14 cellular contexts compared by ENCODE assay signal in the genomic region with DNA sequence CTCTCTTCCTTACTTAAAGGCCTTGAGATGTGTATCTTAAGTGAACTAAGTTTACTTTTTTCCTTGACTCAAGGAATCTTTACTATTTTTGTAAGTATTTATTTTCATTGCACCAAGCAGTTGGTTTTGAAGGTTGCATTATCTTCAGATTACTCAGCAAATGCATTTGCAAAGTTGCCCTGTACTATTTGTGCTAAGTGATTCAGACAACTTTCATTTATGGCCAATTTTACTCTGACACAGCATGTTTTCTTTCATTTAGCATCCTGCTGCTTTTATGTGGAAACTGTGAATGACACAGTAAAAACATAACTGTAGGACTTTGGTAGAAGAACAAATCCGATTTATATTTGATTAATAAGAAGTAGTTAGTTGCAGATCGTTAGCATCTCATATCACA.
A peak's percentile ranks its signal among the peaks of the same experiment; 100 is the strongest.
DNase-seq lines count a peak whose midpoint lies in the region; ATAC-seq, FAIRE-seq and TF ChIP-seq lines count a peak whose summit lies in the region.
"Had no signal": no experiment of that assay in that cellular context is flagged by ENCODE, and none has a peak within 500 bp of the region (broad histone marks: within the 10 kb centered on the region; RNA-seq: fewer than 3 reads in every experiment).

No MANE protein-coding gene starts in this region.

- H3K27me3 Mint-ChIP-seq in astrocyte (ENCODE audit: low read depth, unreplicated experiment) = no peaks in the 10 kb centered on the region

- intact Hi-C loops in left ventricle myocardium superior (cut with micrococcal nuclease) = no loop called here
- intact Hi-C loops in cardiac septum (cut with DNase I) = no loop called here

- peak overlapping the region; percentile 96 for H3K27ac ChIP-seq in astrocyte (ENCODE audit: low read depth, low read length)
- H3K27ac ChIP-seq: body of pancreas had no signal

- no peak overlapping the region for H2AFZ ChIP-seq in astrocyte (ENCODE audit: low read depth, low read length)

- no peak overlapping the region for H3K4me3 Mint-ChIP-seq in astrocyte (ENCODE audit: unreplicated experiment)
- H3K4me3 Mint-ChIP-seq: H9 had no signal

- no peaks in the 10 kb centered on the region for H3K36me3 Mint-ChIP-seq in astrocyte (ENCODE audit: low read depth, unreplicated experiment)

- peak; percentile 41 for ATAC-seq in left ventricle myocardium superior
- ATAC-seq in HG02870 (IDR thresholded peaks at IDR 0.05; ENCODE audit: unreplicated experiment) = no peak
- ATAC-seq in GM19455 (IDR thresholded peaks at IDR 0.05; ENCODE audit: unreplicated experiment) = no peak
- ATAC-seq in HG03108 (IDR thresholded peaks at IDR 0.05; ENCODE audit: unreplicated experiment) = no peak
- ATAC-seq: body of pancreas had no signal

- peaks cover 19% of the 10 kb centered on the region for H3K4me1 ChIP-seq in astrocyte (ENCODE audit: insufficient read depth, low read length)

- peak overlapping the region; percentile 87 for H3K27ac Mint-ChIP-seq in astrocyte (ENCODE audit: unreplicated experiment)
- H3K27ac Mint-ChIP-seq: H9 had no signal

- peaks cover 13% of the 10 kb centered on the region for H3K4me1 Mint-ChIP-seq in astrocyte (ENCODE audit: low read depth, unreplicated experiment)
- H3K4me1 Mint-ChIP-seq: H9 had no signal

- H4K20me1 ChIP-seq in astrocyte (ENCODE audit: insufficient read depth, low read length) = no peaks in the 10 kb centered on the region

- peak overlapping the region; percentile 26 for H3K4me3 ChIP-seq in astrocyte (ENCODE audit: insufficient read depth, low read depth, low read length)
- H3K4me3 ChIP-seq: body of pancreas, heart left ventricle, MG63 had no signal

- H3K79me2 ChIP-seq in astrocyte (ENCODE audit: insufficient read depth, low read length) = no peaks in the 10 kb centered on the region

- DNase-seq in left ventricle myocardium superior (no peak), cardiac septum (ENCODE audit: low spot score) (no peak), astrocyte (ENCODE audit: low read depth) (peak; percentile 85), inferior parietal cortex (ENCODE audit: extremely low spot score) (peak; percentile 19), NCI-H2227 (lab: John Stamatoyannopoulos, UW; ENCODE audit: unreplicated experiment) (no peak)
- DNase-seq: 8988T, body of pancreas, H9, heart left ventricle, MG63, NCI-H774 had no signal

- H3K9me3 Mint-ChIP-seq in astrocyte (ENCODE audit: unreplicated experiment) = no peaks in the 10 kb centered on the region
- H3K9me3 Mint-ChIP-seq: H9 had no signal

- no peaks in the 10 kb centered on the region for H3K36me3 ChIP-seq in astrocyte (ENCODE audit: insufficient read depth, low read length)
- H3K36me3 ChIP-seq: MG63 had no signal

- peak; percentile 17 for FAIRE-seq in astrocyte (lab: Jason Lieb, UNC)

- H3K4me2 ChIP-seq in astrocyte (ENCODE audit: low read length) = peak overlapping the region; percentile 79

- H3K9me3 ChIP-seq in astrocyte (ENCODE audit: insufficient read depth, low read depth, low read length) = no peaks in the 10 kb centered on the region
- H3K9me3 ChIP-seq: body of pancreas, MG63 had no signal

- H3K9ac ChIP-seq in astrocyte (ENCODE audit: low read length) = peak overlapping the region; percentile 62

- TF ChIP-seq CTCF in astrocyte (IDR thresholded peaks at IDR 0.05; ENCODE audit: insufficient read depth, low read depth, low read length) = no peak

- H3K27me3 ChIP-seq in astrocyte (ENCODE audit: insufficient read depth, low read length) = no peaks in the 10 kb centered on the region
- H3K27me3 ChIP-seq: body of pancreas, heart left ventricle, MG63 had no signal

Comparison
In these comparisons a context has a peak if more than half of its experiments do, and no peak if none do; other contexts are left out.
1. DNase-seq: peak in astrocyte (single experiment) and inferior parietal cortex (single experiment); none in left ventricle myocardium superior (single experiment), cardiac septum (single experiment) and NCI-H2227 (single experiment).